ENCODE assay signal across 37 cellular contexts in the genomic region with DNA sequence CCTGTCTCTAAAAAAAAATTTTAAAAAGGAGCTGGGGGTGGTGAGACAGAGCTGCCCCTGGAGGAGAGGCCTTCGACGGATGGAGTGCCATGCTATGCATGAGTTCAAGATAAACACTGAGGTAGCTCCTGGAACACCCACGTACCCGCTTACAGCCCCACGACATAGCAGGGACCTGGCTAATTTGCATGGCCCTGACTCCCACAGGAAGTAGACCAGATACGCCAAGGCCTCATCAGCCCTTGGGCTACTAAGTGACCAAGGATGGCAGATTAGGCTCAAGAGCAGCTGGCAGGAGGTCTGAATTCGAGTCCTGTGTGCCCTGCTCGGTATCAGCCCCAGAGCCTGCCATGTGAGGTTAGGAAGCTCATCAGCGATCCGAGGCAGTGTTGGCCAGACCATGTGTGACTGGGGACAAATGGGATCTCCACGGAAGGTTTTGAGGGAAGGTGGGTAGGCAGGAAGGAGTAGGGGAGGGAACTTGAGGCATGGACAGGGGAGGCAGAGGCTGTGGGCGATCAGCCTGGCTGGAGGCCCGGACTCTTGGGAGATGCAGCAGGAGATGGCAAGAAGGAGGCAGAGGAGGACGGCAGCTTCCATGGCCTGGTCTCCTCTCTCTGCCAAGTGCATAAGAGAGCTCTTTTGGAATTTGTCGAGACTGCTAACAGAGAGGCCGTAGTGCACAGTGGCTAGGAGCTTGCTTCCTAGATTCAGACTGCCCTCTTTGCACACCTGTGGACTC.
"Had no signal": no experiment of that assay in that cellular context is flagged by ENCODE, and none has a peak within 500 bp of the region (broad histone marks: within the 10 kb centered on the region; RNA-seq: fewer than 3 reads in every experiment).

No MANE protein-coding gene starts in this region.

- H3K4me1 Mint-ChIP-seq: activated CD4-positive, alpha-beta T cell treated with anti-CD3 and anti-CD28 coated beads, Interleukin-2, amount 10 ng/mL, durations not matched to agents 24 days and 14 days; activated naive CD8-positive, alpha-beta T cell treated with anti-CD3 and anti-CD28 coated beads for 36 hours had no signal

- H3K9me3 ChIP-seq: adrenal gland, body of pancreas, gastroesophageal sphincter, left ventricle myocardium inferior, mucosa of descending colon, psoas muscle, sigmoid colon, suprapubic skin, tibial artery had no signal

- H3K4me3 ChIP-seq: adrenal gland, body of pancreas, cardiac muscle cell, coronary artery, dorsolateral prefrontal cortex, gastroesophageal sphincter, hepatocyte, left ventricle myocardium inferior, lung, mucosa of descending colon, psoas muscle, sigmoid colon, smooth muscle cell, suprapubic skin, tibial artery had no signal

- H3K27me3 ChIP-seq: adrenal gland, body of pancreas, cardiac muscle cell, dorsolateral prefrontal cortex, gastroesophageal sphincter, hepatocyte, sigmoid colon, suprapubic skin, tibial artery had no signal

- H3K9me3 Mint-ChIP-seq: activated CD4-positive, alpha-beta memory T cell treated with anti-CD3 and anti-CD28 coated beads for 36 hours; activated CD4-positive, alpha-beta T cell treated with anti-CD3 and anti-CD28 coated beads, Interleukin-2, amount 10 ng/mL, durations not matched to agents 24 days and 14 days; activated naive CD4-positive, alpha-beta T cell treated with anti-CD3 and anti-CD28 coated beads for 36 hours; activated naive CD8-positive, alpha-beta T cell treated with anti-CD3 and anti-CD28 coated beads for 36 hours; activated T-helper 1 cell treated with anti-CD3 and anti-CD28 coated beads, Interleukin-12 subunit alpha, Interleukin-12 subunit beta, Interleukin-2, Interleukin-4 antibody, amounts not matched to agents 30 ng/mL and 10 ng/mL and 1 ng/mL, durations not matched to agents 14 hours and 24 hours and 36 hours; natural killer cell treated with Interleukin-12 subunit alpha and Interleukin-12 subunit beta and Interleukin-15 and Interleukin-18, amount 100 ng/mL, for 72 hours; T-helper 1 cell treated with Interleukin-12 subunit alpha and Interleukin-12 subunit beta and Interleukin-4 antibody, amounts not matched to agents 30 μg/mL and 1 μg/mL, for 36 hours had no signal

- H3K27me3 Mint-ChIP-seq: activated CD4-positive, alpha-beta memory T cell treated with anti-CD3 and anti-CD28 coated beads for 36 hours; activated CD4-positive, alpha-beta T cell treated with anti-CD3 and anti-CD28 coated beads, Interleukin-2, amount 10 ng/mL, durations not matched to agents 24 days and 14 days; activated naive CD8-positive, alpha-beta T cell treated with anti-CD3 and anti-CD28 coated beads for 36 hours had no signal

- H3K4me3 Mint-ChIP-seq: activated CD4-positive, alpha-beta memory T cell treated with anti-CD3 and anti-CD28 coated beads for 36 hours; activated CD4-positive, alpha-beta T cell treated with anti-CD3 and anti-CD28 coated beads, Interleukin-2, amount 10 ng/mL, durations not matched to agents 24 days and 14 days; activated naive CD4-positive, alpha-beta T cell treated with anti-CD3 and anti-CD28 coated beads for 36 hours; activated naive CD8-positive, alpha-beta T cell treated with anti-CD3 and anti-CD28 coated beads for 36 hours; activated T-helper 1 cell treated with anti-CD3 and anti-CD28 coated beads, Interleukin-12 subunit alpha, Interleukin-12 subunit beta, Interleukin-2, Interleukin-4 antibody, amounts not matched to agents 30 ng/mL and 10 ng/mL and 1 ng/mL, durations not matched to agents 14 hours and 24 hours and 36 hours; natural killer cell treated with Interleukin-12 subunit alpha and Interleukin-12 subunit beta and Interleukin-15 and Interleukin-18, amount 100 ng/mL, for 72 hours; T-helper 1 cell treated with Interleukin-12 subunit alpha and Interleukin-12 subunit beta and Interleukin-4 antibody, amounts not matched to agents 30 μg/mL and 1 μg/mL, for 36 hours had no signal

- H3K27ac Mint-ChIP-seq: activated CD4-positive, alpha-beta memory T cell treated with anti-CD3 and anti-CD28 coated beads for 36 hours; activated CD4-positive, alpha-beta T cell treated with anti-CD3 and anti-CD28 coated beads, Interleukin-2, amount 10 ng/mL, durations not matched to agents 24 days and 14 days; activated naive CD4-positive, alpha-beta T cell treated with anti-CD3 and anti-CD28 coated beads for 36 hours; activated naive CD8-positive, alpha-beta T cell treated with anti-CD3 and anti-CD28 coated beads for 36 hours; activated T-helper 1 cell treated with anti-CD3 and anti-CD28 coated beads, Interleukin-12 subunit alpha, Interleukin-12 subunit beta, Interleukin-2, Interleukin-4 antibody, amounts not matched to agents 30 ng/mL and 10 ng/mL and 1 ng/mL, durations not matched to agents 14 hours and 24 hours and 36 hours; natural killer cell treated with Interleukin-12 subunit alpha and Interleukin-12 subunit beta and Interleukin-15 and Interleukin-18, amount 100 ng/mL, for 72 hours; T-helper 1 cell treated with Interleukin-12 subunit alpha and Interleukin-12 subunit beta and Interleukin-4 antibody, amounts not matched to agents 30 μg/mL and 1 μg/mL, for 36 hours had no signal

- DNase-seq: activated CD4-positive, alpha-beta memory T cell treated with anti-CD3 and anti-CD28 coated beads for 36 hours; activated CD4-positive, alpha-beta T cell treated with anti-CD3 and anti-CD28 coated beads, Interleukin-2, amount 10 ng/mL, durations not matched to agents 24 days and 14 days; activated CD4-positive, CD25-positive, alpha-beta regulatory T cell treated with anti-CD3 and anti-CD28 coated beads, Interleukin-2, amount 50 U/mL, for 72 hours; activated CD8-positive, alpha-beta memory T cell treated with anti-CD3 and anti-CD28 coated beads, Interleukin-2, amount 50 U/mL, for 4 hours; activated effector memory CD4-positive, alpha-beta T cell treated with anti-CD3 and anti-CD28 coated beads, Interleukin-2, amount 50 U/mL, for 16 hours; activated naive CD4-positive, alpha-beta T cell treated with anti-CD3 and anti-CD28 coated beads for 36 hours; activated naive CD8-positive, alpha-beta T cell treated with anti-CD3 and anti-CD28 coated beads for 36 hours; activated T-cell treated with anti-CD3 and anti-CD28 coated beads, Interleukin-2, amount 50 U/mL, for 1 hour; adrenal gland; aorta; cerebellar nuclear complex; effector memory CD4-positive, alpha-beta T cell; islet precursor cell; left ventricle myocardium inferior; mesendoderm; mucosa of descending colon; psoas muscle; sigmoid colon; stimulated activated CD4-positive, alpha-beta T cell treated with anti-CD3 and anti-CD28 coated beads, Interleukin-15, amount 100 ng/mL, for 24 hours; stimulated activated CD4-positive, alpha-beta T cell treated with anti-CD3 and anti-CD28 coated beads, Interleukin-2, amount 100 ng/mL, for 24 hours; stimulated activated naive CD4-positive, alpha-beta T cell; T-helper 9 cell; tibial artery had no signal

- H3K36me3 Mint-ChIP-seq: activated CD4-positive, alpha-beta memory T cell treated with anti-CD3 and anti-CD28 coated beads for 36 hours; activated naive CD8-positive, alpha-beta T cell treated with anti-CD3 and anti-CD28 coated beads for 36 hours; natural killer cell treated with Interleukin-12 subunit alpha and Interleukin-12 subunit beta and Interleukin-15 and Interleukin-18, amount 100 ng/mL, for 72 hours had no signal

- H3K27ac ChIP-seq: adrenal gland, cardiac muscle cell, coronary artery, dorsolateral prefrontal cortex, gastroesophageal sphincter, hepatocyte, left ventricle myocardium inferior, parathyroid adenoma, psoas muscle, sigmoid colon, suprapubic skin, tibial artery, VCaP had no signal

- H3K36me3 ChIP-seq: adrenal gland, cardiac muscle cell, left ventricle myocardium inferior had no signal
